In the genomic region with DNA sequence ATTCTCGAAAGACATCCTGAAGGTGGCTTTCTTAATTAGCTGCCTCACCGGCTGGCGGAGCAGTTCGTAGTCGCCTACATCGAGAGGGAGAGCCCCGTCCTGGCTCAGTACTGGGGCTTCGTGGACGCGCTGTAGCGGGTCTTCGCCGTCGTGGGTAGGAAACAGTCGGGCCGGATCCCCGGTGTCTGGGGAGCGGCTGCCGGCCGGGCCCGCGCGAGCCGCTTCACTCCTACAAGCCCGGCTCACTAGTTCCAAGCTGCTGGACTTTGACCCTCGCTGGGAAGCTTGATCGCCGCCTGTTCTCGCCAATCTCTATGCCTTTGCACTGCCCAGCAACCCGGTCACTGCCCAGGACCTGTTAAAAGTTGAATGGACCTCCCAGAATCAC, we compare ENCODE assay signal across 8 cellular contexts. TPM values are rescaled to one million over a fixed set of nuclear protein-coding genes. Genes with fewer than 3 reads are reported as not detected.
DNase-seq lines count a peak whose midpoint lies in the region; ATAC-seq and TF ChIP-seq lines count a peak whose summit lies in the region.

No MANE protein-coding gene starts in this region.

- ATAC-seq in HG03045 (IDR thresholded peaks at IDR 0.05; ENCODE audit: unreplicated experiment) = peak; percentile 40

- DNase-seq in activated T-cell treated with anti-CD3 and anti-CD28 coated beads for 24 hours (ENCODE audit: low read depth) (peak; percentile 24), SK-MEL-5 (ENCODE audit: low read depth, low spot score) (peak; percentile 6), astrocyte of the cerebellum (ENCODE audit: low read depth) (no peak), skeletal muscle cell (ENCODE audit: low read depth) (no peak), NCI-H1694 (lab: John Stamatoyannopoulos, UW) (no peak)
- no peak for DNase-seq in activated T-cell treated with anti-CD3 and anti-CD28 coated beads, Interleukin-2, amount 50 U/mL, for 48 hours

- no peak for TF ChIP-seq CTCF in astrocyte of the cerebellum (IDR thresholded peaks at IDR 0.05; ENCODE audit: low read depth, low read length, missing control alignments)

- no peaks in the 10 kb centered on the region for H3K9me3 ChIP-seq in iPS-18c (ENCODE audit: control insufficient read depth, insufficient read depth, low read length)

- in situ Hi-C loops in SK-MEL-5 (cut with HindIII; ENCODE audit: low pct_unique_long_range_greater_than_20kb, low sequenced_read_pairs) = no loop called here
- in situ Hi-C loops in astrocyte of the cerebellum (cut with HindIII; ENCODE audit: low sequenced_read_pairs) = loop anchor here (5.0 kb wide), 1 partner anchor 59 kb away; a partner anchor contains a TSS

- H3K4me3 ChIP-seq in astrocyte of the cerebellum (ENCODE audit: low read depth, low read length) (peak overlapping the region; percentile 79), iPS-18c (ENCODE audit: insufficient read depth, low read depth, low read length) (peak overlapping the region; percentile 88), skeletal muscle cell (ENCODE audit: low read depth, low read length) (peak overlapping the region; percentile 95)

RNA-seq across cellular contexts. Expression of a gene that starts 41.3 kb away (rescaled TPM):
- not detected in 2 replicates for total RNA-seq in SK-MEL-5 (2014; rRNA removed; shearing (Covaris generic))
- polyA plus RNA-seq in SK-MEL-5 (2015; cell fraction: cytosol; rRNA removed) = not detected in 2 replicates
- polyA plus RNA-seq in SK-MEL-5 (2015; cell fraction: nucleus; rRNA removed) = not detected in 2 replicates

RNA-seq across cellular contexts. Expression of a gene that starts 57.2 kb away (rescaled TPM):
- 13.9 and 16.0 TPM in 2 replicates for total RNA-seq in SK-MEL-5 (2014; rRNA removed; shearing (Covaris generic))
- polyA plus RNA-seq in SK-MEL-5 (2015; cell fraction: cytosol; rRNA removed) = 8.6 and 11.2 TPM in 2 replicates
- 49.6 and 57.2 TPM in 2 replicates for polyA plus RNA-seq in SK-MEL-5 (2015; cell fraction: nucleus; rRNA removed)

Comparison
In these comparisons a context has a peak if more than half of its experiments do, and no peak if none do; other contexts are left out.
1. DNase-seq: peak in activated T-cell treated with anti-CD3 and anti-CD28 coated beads for 24 hours (single experiment) and SK-MEL-5 (single experiment); none in activated T-cell treated with anti-CD3 and anti-CD28 coated beads, Interleukin-2, amount 50 U/mL, for 48 hours (0 of 2), astrocyte of the cerebellum (single experiment), skeletal muscle cell (single experiment) and NCI-H1694 (single experiment).
2. Peak in every context shown above with its lines, with median percentiles within 50 percentile points of each other: H3K4me3 ChIP-seq.